ENCODE assay signal across 8 cellular contexts in the genomic region with DNA sequence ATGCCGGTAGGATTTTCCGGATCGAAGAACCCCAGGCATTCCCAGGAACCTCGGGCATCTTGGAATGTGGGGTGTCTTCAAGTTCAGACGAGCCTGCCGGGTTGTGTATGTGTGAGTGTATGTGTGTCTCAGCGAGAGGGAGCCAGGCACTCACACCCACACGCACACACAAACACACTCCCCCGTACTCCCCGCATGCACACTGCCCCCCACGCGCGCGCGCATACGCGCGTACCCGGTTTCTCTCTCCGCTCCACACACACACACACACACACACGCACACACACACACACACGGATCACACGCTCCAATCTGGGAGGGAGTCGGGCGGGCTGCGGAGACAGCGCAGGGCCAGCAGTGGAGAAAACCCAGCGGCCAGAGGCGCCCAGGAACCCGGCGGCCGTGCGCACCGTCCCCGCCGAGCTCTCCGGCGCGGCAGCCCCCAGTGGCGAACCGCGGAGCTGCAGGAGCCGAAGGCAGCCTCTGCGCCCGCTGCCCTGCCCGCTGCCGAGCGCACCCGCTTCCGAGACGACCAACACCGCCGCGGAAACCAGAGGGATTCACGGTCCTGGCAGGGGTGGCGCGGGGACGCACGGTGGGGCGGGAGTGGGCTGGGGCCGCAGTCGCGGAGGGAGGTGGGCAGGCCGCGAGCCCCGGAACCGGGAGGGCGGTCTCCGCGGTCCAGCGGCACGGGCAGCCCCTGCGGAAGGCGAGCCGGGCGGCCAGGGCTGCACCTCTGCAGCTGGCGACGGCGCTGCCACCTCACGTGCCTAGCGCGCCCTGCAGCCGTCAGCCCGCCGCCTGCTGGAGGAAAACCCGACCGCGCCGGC. TPM values are rescaled to one million over a fixed set of nuclear protein-coding genes. Genes with fewer than 3 reads are reported as not detected.
DNase-seq lines count a peak whose midpoint lies in the region; ATAC-seq, FAIRE-seq and TF ChIP-seq lines count a peak whose summit lies in the region.

TSS of gene LRFN2 (minus strand) at position 125 of the 830 bp plus-strand sequence.

- H4K91ac ChIP-seq in trophoblast cell (ENCODE audit: low read depth, low read length), result no peak within 1 kb of the TSS

- H3K23ac ChIP-seq in trophoblast cell (ENCODE audit: low read length), result no peak within 1 kb of the TSS

- H3K27me3 ChIP-seq in HUES64 (ENCODE audit: insufficient read depth, low read length) (peaks cover 48% of the 10 kb centered on the region), RWPE2 (ENCODE audit: insufficient read depth, poor library complexity, severe bottlenecking) (peaks cover 48% of the 10 kb centered on the region), trophoblast cell (ENCODE audit: insufficient read depth, low read length) (peaks cover 35% of the 10 kb centered on the region), thyroid gland (no peaks in the 10 kb centered on the region)

- TF ChIP-seq CTCF in RWPE2 (IDR thresholded peaks at IDR 0.05; ENCODE audit: poor library complexity, severe bottlenecking) (peak; percentile 76), thyroid gland (IDR thresholded peaks at IDR 0.05) (peak; percentile 37 to 89 (median 72))

- H3K36me3 Mint-ChIP-seq in activated naive CD8-positive, alpha-beta T cell, result no peaks in the 10 kb centered on the region

- H4K8ac ChIP-seq in trophoblast cell (ENCODE audit: low read depth, low read length), result no peak within 1 kb of the TSS

- no peaks in the 10 kb centered on the region for H3K9me3 Mint-ChIP-seq in activated naive CD8-positive, alpha-beta T cell (ENCODE audit: low read depth)

- no peak within 1 kb of the TSS for H3K14ac ChIP-seq in trophoblast cell (ENCODE audit: low read length)

- peak within 1 kb of the TSS; percentile 78 for H3K4me3 Mint-ChIP-seq in activated naive CD8-positive, alpha-beta T cell

- H2BK120ac ChIP-seq in trophoblast cell (ENCODE audit: insufficient read depth, low read length, poor library complexity), result no peak within 1 kb of the TSS

- peak; percentile 31 for FAIRE-seq in GM19239 (lab: Jason Lieb, UNC)

- H3K27me3 Mint-ChIP-seq in activated naive CD8-positive, alpha-beta T cell, result peaks cover 20% of the 10 kb centered on the region

- intact Hi-C loops in head of caudate nucleus (cut with DNase I) (no loop called here), thyroid gland (cut with DNase I) (loop anchor here (10.0 kb wide), 1 partner anchor 1373 kb away; no protein-coding TSS in a partner anchor)

- H2AFZ ChIP-seq in trophoblast cell (ENCODE audit: insufficient read depth, low read length, poor library complexity), result peak within 1 kb of the TSS; percentile 79

- peak within 1 kb of the TSS; percentile 79 for H3K4me2 ChIP-seq in trophoblast cell (ENCODE audit: low read length)

- H3K18ac ChIP-seq in trophoblast cell (ENCODE audit: low read length), result no peak within 1 kb of the TSS

- DNase-seq in AG20443 (ENCODE audit: low spot score), result peak; percentile 92
- DNase-seq in GM19239 (ENCODE audit: insufficient read length, low spot score), result peak; percentile 67
- peak; percentile 72 for DNase-seq in RWPE2 (ENCODE audit: low spot score)
- peak; percentile 8 to 85 (median 66) for DNase-seq in head of caudate nucleus
- peak; percentile 16 to 63 for DNase-seq in trophoblast cell
- peak; percentile 81 to 84 for DNase-seq in thyroid gland

- H3K79me1 ChIP-seq in trophoblast cell (ENCODE audit: low read length), result no peaks in the 10 kb centered on the region

- H3K4me1 ChIP-seq in HUES64 (ENCODE audit: insufficient read depth, low read length), result peaks cover 21% of the 10 kb centered on the region
- H3K4me1 ChIP-seq in RWPE2 (ENCODE audit: insufficient read depth, poor library complexity, severe bottlenecking), result no peaks in the 10 kb centered on the region
- H3K4me1 ChIP-seq in trophoblast cell (ENCODE audit: control insufficient read depth in 1 of 2, insufficient read depth in 2 of 2, low read length in 2 of 2), result peaks cover 7% of the 10 kb centered on the region in 2 experiments
- peaks cover 7 to 25% of the 10 kb centered on the region in 2 donors for H3K4me1 ChIP-seq in thyroid gland

- no peak within 1 kb of the TSS for H2BK12ac ChIP-seq in trophoblast cell (ENCODE audit: low read length)

- peak within 1 kb of the TSS; percentile 65; the same call in 1 of the 2 replicates for H3K9ac ChIP-seq in HUES64 (ENCODE audit: low read depth, low read length)
- no peak within 1 kb of the TSS for H3K9ac ChIP-seq in trophoblast cell (ENCODE audit: low read length)

- H4K12ac ChIP-seq in trophoblast cell (ENCODE audit: low read depth, low read length), result no peak within 1 kb of the TSS

- H3K4me3 ChIP-seq in HUES64 (ENCODE audit: low read length) (peak within 1 kb of the TSS; percentile 75), RWPE2 (ENCODE audit: severe bottlenecking) (peak within 1 kb of the TSS; percentile 17), trophoblast cell (ENCODE audit: low read depth, low read length) (peak within 1 kb of the TSS; percentile 66), thyroid gland (replicated peaks in 1 of 3) (peak within 1 kb of the TSS in 2 of 3 donors; percentile 29 to 30)

- no peak within 1 kb of the TSS for H3K27ac ChIP-seq in HUES64 (ENCODE audit: low read depth, low read length)
- H3K27ac ChIP-seq in RWPE2 (ENCODE audit: poor library complexity, severe bottlenecking), result no peak within 1 kb of the TSS
- no peak within 1 kb of the TSS for H3K27ac ChIP-seq in trophoblast cell (ENCODE audit: low read depth, low read length)
- peak within 1 kb of the TSS in 2 of 3 donors; percentile 46 to 57 for H3K27ac ChIP-seq in thyroid gland

- no peaks in the 10 kb centered on the region for H3K9me3 ChIP-seq in HUES64 (ENCODE audit: insufficient read depth, low read depth, low read length)
- H3K9me3 ChIP-seq in RWPE2 (ENCODE audit: severe bottlenecking), result no peaks in the 10 kb centered on the region
- H3K9me3 ChIP-seq in trophoblast cell (ENCODE audit: insufficient read depth, low read depth, low read length), result peaks cover 4% of the 10 kb centered on the region
- H3K9me3 ChIP-seq in thyroid gland, result no peaks in the 10 kb centered on the region

- H3K36me3 ChIP-seq in HUES64 (ENCODE audit: insufficient read depth, low read length), result no peaks in the 10 kb centered on the region
- no peaks in the 10 kb centered on the region for H3K36me3 ChIP-seq in RWPE2 (ENCODE audit: low read depth)
- H3K36me3 ChIP-seq in trophoblast cell (ENCODE audit: control insufficient read depth in 1 of 2, insufficient read depth in 2 of 2, low read length in 2 of 2), result no peaks in the 10 kb centered on the region
- no peaks in the 10 kb centered on the region for H3K36me3 ChIP-seq in thyroid gland

- peak; percentile 94 for ATAC-seq in RWPE2 (ENCODE audit: low read depth)

- no peak within 1 kb of the TSS for H2BK5ac ChIP-seq in trophoblast cell (ENCODE audit: low read depth, low read length, poor library complexity)

- H3K4me1 Mint-ChIP-seq in activated naive CD8-positive, alpha-beta T cell (ENCODE audit: low read depth), result peaks cover 9% of the 10 kb centered on the region

- H3K27ac Mint-ChIP-seq in activated naive CD8-positive, alpha-beta T cell, result no peak within 1 kb of the TSS

- TF ChIP-seq POLR2A in thyroid gland (IDR thresholded peaks at IDR 0.05), result no peak

- no peak within 1 kb of the TSS for H2AK5ac ChIP-seq in trophoblast cell (ENCODE audit: low read length)

- WGBS in HUES64, result under 1% methylated on average over 87 of the region's 89 CpGs
- WGBS in trophoblast cell (ENCODE audit: extremely low coverage, insufficient coverage, insufficient read length), result no CpG with 5 or more reads among the region's 89 CpGs
- 0 to 1% methylated on average over 17 to 29 of the region's 89 CpGs for WGBS in thyroid gland, 2 donors

- no peaks in the 10 kb centered on the region for H3K79me2 ChIP-seq in trophoblast cell (ENCODE audit: control insufficient read depth, insufficient read depth, low read length, poor library complexity)

- no peak within 1 kb of the TSS for H3K4ac ChIP-seq in trophoblast cell (ENCODE audit: low read depth, low read length)

RNA-seq across cellular contexts. Expression of gene LRFN2, which starts in this region (rescaled TPM):
- 0.15 TPM for polyA plus RNA-seq in HUES64 (2013, experiment 1 of 2)
- polyA plus RNA-seq in HUES64 (2013, experiment 2 of 2), result 0.32 TPM
- 0.01 and 0.03 TPM in 2 replicates for polyA plus RNA-seq in trophoblast cell (2013)
- under 1 TPM in 1 of 4 donors, not detected in 3; 0.13 TPM for total RNA-seq in thyroid gland

Comparison
In these comparisons a context has a peak if more than half of its experiments do, and no peak if none do; other contexts are left out.
1. Peak in DNase-seq, H3K4me3 ChIP-seq and H3K27ac ChIP-seq in thyroid gland; RNA of the gene not detected or under 1 TPM.
2. DNase-seq: peak in every context shown above with its lines; median percentile 92 in AG20443; 82 in thyroid gland; 72 in RWPE2; 67 in GM19239; 66 in head of caudate nucleus; 40 in trophoblast cell.
3. H3K4me3 ChIP-seq: peak in every context shown above with its lines; median percentile 75 in HUES64; 66 in trophoblast cell; 30 in thyroid gland; 17 in RWPE2.